1 cellular context compared by ENCODE assay signal in genomic region chr1:160066829-160067720, GRCh38.
TF ChIP-seq lines count a peak whose summit lies in the region.

No MANE protein-coding gene starts in this region.

TF ChIP-seq in H1, 55 proteins besides CTCF, POLR2A, EP300 and RAD21:
- TF ChIP-seq SP1 (IDR thresholded peaks at IDR 0.05; ENCODE audit: low read depth, low read length) (0 out of 2 replicates have a peak, but pooled peaks have one; percentile 36), KDM1A (IDR thresholded peaks at IDR 0.05; ENCODE audit: borderline replicate concordance, low read length) (peak; percentile 83; the same call in 1 of the 2 replicates), BCL11A (IDR thresholded peaks at IDR 0.05; ENCODE audit: low read depth in 2 of 2, low read length in 2 of 2) (no peak)
